In the genomic region with DNA sequence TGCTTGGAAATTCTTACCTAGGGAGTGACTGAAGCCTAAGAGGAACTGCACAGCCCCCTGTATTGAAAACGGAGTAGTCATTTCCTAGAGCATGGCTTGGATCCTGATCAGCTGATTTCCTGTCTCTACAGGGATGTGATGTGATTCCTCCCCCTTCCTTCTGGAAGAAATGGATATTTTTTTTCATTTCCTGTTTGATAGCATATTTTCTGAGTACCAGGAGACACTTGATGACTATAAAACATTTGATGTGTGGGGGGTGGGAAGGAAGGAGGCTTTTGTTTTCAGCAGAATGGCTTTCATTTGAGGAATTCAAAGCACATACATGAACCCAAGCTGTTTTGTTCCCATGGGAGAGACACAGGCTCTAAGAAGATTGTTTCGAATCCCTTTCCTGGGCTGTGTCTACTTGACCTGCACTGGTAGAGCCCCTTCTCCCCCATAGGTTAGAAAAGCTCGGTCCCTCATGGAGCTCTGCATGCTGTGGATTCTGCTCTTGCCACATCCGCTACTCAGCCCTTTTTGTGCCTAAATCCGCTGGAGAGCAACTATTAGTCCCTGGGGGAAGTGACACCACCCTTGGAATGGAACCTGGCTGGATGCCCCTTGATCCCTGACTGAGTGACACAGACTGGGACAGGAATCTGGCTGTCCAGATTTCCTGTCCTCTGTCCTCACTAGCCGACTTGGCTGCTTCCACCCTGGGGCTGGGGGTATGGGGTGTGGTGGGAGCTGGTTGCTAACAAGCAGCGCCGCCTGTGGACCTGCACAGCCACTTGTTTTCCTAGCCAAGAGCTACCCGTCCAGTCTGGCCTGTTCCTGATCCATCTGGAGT, we compare ENCODE assay signal across 1 cellular context.
TF ChIP-seq lines count a peak whose summit lies in the region.

No MANE protein-coding gene starts in this region.

TF ChIP-seq in HepG2, 621 proteins besides CTCF, POLR2A, EP300 and RAD21 (continued from another document):
- TF ChIP-seq, protein P1, sequence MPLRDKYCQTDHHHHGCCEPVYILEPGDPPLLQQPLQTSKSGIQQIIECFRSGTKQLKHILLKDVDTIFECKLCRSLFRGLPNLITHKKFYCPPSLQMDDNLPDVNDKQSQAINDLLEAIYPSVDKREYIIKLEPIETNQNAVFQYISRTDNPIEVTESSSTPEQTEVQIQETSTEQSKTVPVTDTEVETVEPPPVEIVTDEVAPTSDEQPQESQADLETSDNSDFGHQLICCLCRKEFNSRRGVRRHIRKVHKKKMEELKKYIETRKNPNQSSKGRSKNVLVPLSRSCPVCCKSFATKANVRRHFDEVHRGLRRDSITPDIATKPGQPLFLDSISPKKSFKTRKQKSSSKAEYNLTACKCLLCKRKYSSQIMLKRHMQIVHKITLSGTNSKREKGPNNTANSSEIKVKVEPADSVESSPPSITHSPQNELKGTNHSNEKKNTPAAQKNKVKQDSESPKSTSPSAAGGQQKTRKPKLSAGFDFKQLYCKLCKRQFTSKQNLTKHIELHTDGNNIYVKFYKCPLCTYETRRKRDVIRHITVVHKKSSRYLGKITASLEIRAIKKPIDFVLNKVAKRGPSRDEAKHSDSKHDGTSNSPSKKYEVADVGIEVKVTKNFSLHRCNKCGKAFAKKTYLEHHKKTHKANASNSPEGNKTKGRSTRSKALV (CRISPR knock-in tag; IDR thresholded peaks at IDR 0.05) = 0 out of 2 replicates have a peak, but pooled peaks have one; percentile 26
- no peak for TF ChIP-seq BHLHE40 (IDR thresholded peaks at IDR 0.05; ENCODE audit: low read length)
- TF ChIP-seq NRL (CRISPR knock-in tag; IDR thresholded peaks at IDR 0.05; ENCODE audit: borderline replicate concordance) = no peak
- TF ChIP-seq ZNF644 (CRISPR knock-in tag; IDR thresholded peaks at IDR 0.05; ENCODE audit: low read depth) = peak; percentile 48
- TF ChIP-seq XRCC5 (optimal IDR thresholded peaks at IDR 0.05; ENCODE audit: low read length) = peak; percentile 49
- TF ChIP-seq ZNF605 (CRISPR knock-in tag; IDR thresholded peaks at IDR 0.05) = 0 out of 2 replicates have a peak, but pooled peaks have one; percentile 60
- no peak for TF ChIP-seq ZNF589 (CRISPR knock-in tag; conservative IDR thresholded peaks at IDR 0.05)
- TF ChIP-seq ZNF362 (CRISPR knock-in tag; IDR thresholded peaks at IDR 0.05; ENCODE audit: borderline replicate concordance) = no peak; the same call in 1 of the 2 replicates
- 0 out of 2 replicates have a peak, but pooled peaks have one; percentile 58 for TF ChIP-seq ZNF598 (CRISPR knock-in tag; IDR thresholded peaks at IDR 0.05; ENCODE audit: borderline replicate concordance)
- TF ChIP-seq FOXP4 (CRISPR knock-in tag; IDR thresholded peaks at IDR 0.05) = peak; percentile 55; the same call in 1 of the 2 replicates
TF ChIP-seq in HepG2: peak in this region for 96.
